In genomic region chr7:143003393-143004051, GRCh38 we compare ENCODE assay signal across 8 cellular contexts. TPM values are rescaled to one million over a fixed set of nuclear protein-coding genes. Genes with fewer than 3 reads are reported as not detected.
DNase-seq lines count a peak whose midpoint lies in the region; ATAC-seq and TF ChIP-seq lines count a peak whose summit lies in the region.

No MANE protein-coding gene starts in this region.

- no peaks in the 10 kb centered on the region for H3K9me3 ChIP-seq in trophoblast cell (ENCODE audit: insufficient read depth, low read depth, low read length)

- no peak overlapping the region for H2BK5ac ChIP-seq in trophoblast cell (ENCODE audit: low read depth, low read length, poor library complexity)

- no peak overlapping the region for H3K23ac ChIP-seq in trophoblast cell (ENCODE audit: low read length)

- peak overlapping the region; percentile 66 for H2AFZ ChIP-seq in trophoblast cell (ENCODE audit: insufficient read depth, low read length, poor library complexity)

- no peaks in the 10 kb centered on the region for H3K4me1 ChIP-seq in trophoblast cell (ENCODE audit: control insufficient read depth in 1 of 2, insufficient read depth in 2 of 2, low read length in 2 of 2)

- H2BK120ac ChIP-seq in trophoblast cell (ENCODE audit: insufficient read depth, low read length, poor library complexity): no peak overlapping the region

- DNase-seq in AG04449 (ENCODE audit: low read depth, low spot score) (no peak), NCI-H82 (lab: John Stamatoyannopoulos, UW) (peak; percentile 69), foreskin melanocyte (peak; percentile 23), trophoblast cell (peak; percentile 7 to 72)
- peak; percentile 42 to 48 for DNase-seq in activated T-cell treated with anti-CD3 and anti-CD28 coated beads, Interleukin-2, amount 50 U/mL, for 72 hours

- H3K27ac ChIP-seq in trophoblast cell (ENCODE audit: low read depth, low read length): no peak overlapping the region

- no peak overlapping the region for H2BK12ac ChIP-seq in trophoblast cell (ENCODE audit: low read length)

- H3K4me1 Mint-ChIP-seq in activated T-cell treated with anti-CD3 and anti-CD28 coated beads, Interleukin-2, amount 50 U/mL, for 72 hours (ENCODE audit: low read depth): peaks cover 16% of the 10 kb centered on the region

- CTCF ChIA-PET in AG04449 (lab: Yijun Ruan, JAX): interaction anchor here (0.6 to 26.4 kb wide), 52 partner anchors 9 to 700 kb away, joined by 3 to 885 read pairs (median 5); partner anchors contain the start of genes EPHB6, GSTK1 and TAS2R40

- H3K4me3 ChIP-seq in AG04449 (ENCODE audit: low read depth, low read length) (no peak overlapping the region; the same call in 1 of the 2 replicates), trophoblast cell (ENCODE audit: low read depth, low read length) (no peak overlapping the region)

- no peak overlapping the region for H3K14ac ChIP-seq in trophoblast cell (ENCODE audit: low read length)

- no peaks in the 10 kb centered on the region for H3K79me2 ChIP-seq in trophoblast cell (ENCODE audit: control insufficient read depth, insufficient read depth, low read length, poor library complexity)

- no peak overlapping the region for H2AK5ac ChIP-seq in trophoblast cell (ENCODE audit: low read length)

- no peaks in the 10 kb centered on the region for H3K9me3 Mint-ChIP-seq in activated T-cell treated with anti-CD3 and anti-CD28 coated beads, Interleukin-2, amount 50 U/mL, for 72 hours

- no peak overlapping the region for H4K12ac ChIP-seq in trophoblast cell (ENCODE audit: low read depth, low read length)

- no peak overlapping the region for H4K91ac ChIP-seq in trophoblast cell (ENCODE audit: low read depth, low read length)

- peak overlapping the region; percentile 44 for H3K4me2 ChIP-seq in trophoblast cell (ENCODE audit: low read length)

- no peaks in the 10 kb centered on the region for H3K79me1 ChIP-seq in trophoblast cell (ENCODE audit: low read length)

- H3K18ac ChIP-seq in trophoblast cell (ENCODE audit: low read length): no peak overlapping the region

- H3K27ac Mint-ChIP-seq in activated T-cell treated with anti-CD3 and anti-CD28 coated beads, Interleukin-2, amount 50 U/mL, for 72 hours: peak overlapping the region; percentile 69

- peak overlapping the region; percentile 85 to 92 for H3K4me3 Mint-ChIP-seq in activated T-cell treated with anti-CD3 and anti-CD28 coated beads, Interleukin-2, amount 50 U/mL, for 72 hours

- ATAC-seq in HG02973 (IDR thresholded peaks at IDR 0.05; ENCODE audit: unreplicated experiment): peak; percentile 44
- peak; percentile 75 to 77 for ATAC-seq in activated T-cell treated with anti-CD3 and anti-CD28 coated beads, Interleukin-2, amount 50 U/mL, for 72 hours (replicated peaks in 1 of 2)
- ATAC-seq in HG03108 (IDR thresholded peaks at IDR 0.05; ENCODE audit: unreplicated experiment): no peak

- no peaks in the 10 kb centered on the region for H3K27me3 ChIP-seq in trophoblast cell (ENCODE audit: insufficient read depth, low read length)

- POLR2A ChIA-PET in AG04449 (lab: Yijun Ruan, JAX): no interaction called here

- peaks cover 12% of the 10 kb centered on the region for H3K27me3 Mint-ChIP-seq in activated T-cell treated with anti-CD3 and anti-CD28 coated beads, Interleukin-2, amount 50 U/mL, for 72 hours (ENCODE audit: low read depth)

- no peaks in the 10 kb centered on the region for H3K36me3 ChIP-seq in trophoblast cell (ENCODE audit: control insufficient read depth in 1 of 2, insufficient read depth in 2 of 2, low read length in 2 of 2)

- no peak overlapping the region for H3K9ac ChIP-seq in trophoblast cell (ENCODE audit: low read length)

- peaks cover 0 to 2% of the 10 kb centered on the region in 2 donors for H3K36me3 Mint-ChIP-seq in activated T-cell treated with anti-CD3 and anti-CD28 coated beads, Interleukin-2, amount 50 U/mL, for 72 hours (ENCODE audit: insufficient read depth in 2 of 2)

- H4K8ac ChIP-seq in trophoblast cell (ENCODE audit: low read depth, low read length): peak overlapping the region; percentile 62

- peak; percentile 55 for TF ChIP-seq CTCF in AG04449 (IDR thresholded peaks at IDR 0.05; ENCODE audit: insufficient read depth, low read length, missing control alignments)
- peak; percentile 62 for TF ChIP-seq CTCF in GM12874 (IDR thresholded peaks at IDR 0.05; ENCODE audit: insufficient read depth, low read depth, low read length)

- no CpG with 5 or more reads among the region's 6 CpGs for WGBS in trophoblast cell (ENCODE audit: extremely low coverage, insufficient coverage, insufficient read length)

- H3K4ac ChIP-seq in trophoblast cell (ENCODE audit: low read depth, low read length): no peak overlapping the region

RNA-seq across cellular contexts. Expression of gene OR9A2, which starts 23.4 kb away (rescaled TPM):
- total RNA-seq in activated T-cell treated with anti-CD3 and anti-CD28 coated beads, Interleukin-2, amount 50 U/mL, for 72 hours: under 1 TPM in 1 of 2 donors, not detected in 1; 0.32 TPM
- polyA plus RNA-seq in trophoblast cell (2013): not detected in 2 replicates

RNA-seq across cellular contexts. Expression of gene KEL, which starts 41.4 kb away (rescaled TPM):
- total RNA-seq in activated T-cell treated with anti-CD3 and anti-CD28 coated beads, Interleukin-2, amount 50 U/mL, for 72 hours: 1 to 10 TPM in 1 of 2 donors, under 1 TPM in 1; 0.31 to 1.8 TPM
- polyA plus RNA-seq in trophoblast cell (2013): 0.19 and 0.26 TPM in 2 replicates

RNA-seq across cellular contexts. Expression of gene OR6V1, which starts 48.6 kb away (rescaled TPM):
- not detected for total RNA-seq in activated T-cell treated with anti-CD3 and anti-CD28 coated beads, Interleukin-2, amount 50 U/mL, for 72 hours
- not detected in 2 replicates for polyA plus RNA-seq in trophoblast cell (2013)
